In genomic region chr2:207135340-207135739, GRCh38 we compare ENCODE assay signal across 9 cellular contexts. TPM values are rescaled to one million over a fixed set of nuclear protein-coding genes. Genes with fewer than 3 reads are reported as not detected.
DNase-seq lines count a peak whose midpoint lies in the region; ATAC-seq, FAIRE-seq and TF ChIP-seq lines count a peak whose summit lies in the region.
"Had no signal": no experiment of that assay in that cellular context is flagged by ENCODE, and none has a peak within 500 bp of the region (broad histone marks: within the 10 kb centered on the region; RNA-seq: fewer than 3 reads in every experiment).

No MANE protein-coding gene starts in this region.

- no peak overlapping the region for H3K4me3 ChIP-seq in right lobe of liver
- H3K4me3 ChIP-seq in HepG2 (replicated peaks in 1 of 3; ENCODE audit: insufficient read depth in 1 of 3, low read depth in 2 of 3, low read length in 3 of 3) = no peak overlapping the region
- H3K4me3 ChIP-seq in breast epithelium = no peak overlapping the region
- H3K4me3 ChIP-seq in mesodermal cell (ENCODE audit: extremely low read depth, insufficient read depth, low read length, poor library complexity, severe bottlenecking) = no peak overlapping the region
- no peak overlapping the region for H3K4me3 ChIP-seq in uterus

- WGBS in right lobe of liver (ENCODE audit: insufficient coverage, low coverage, low lambda C conversion rate, missing lambda C conversion rate) = 50% methylated on average over 1 of the region's 1 CpG
- WGBS in HepG2 (ENCODE audit: low lambda C conversion rate) = 89% methylated on average over 1 of the region's 1 CpG
- WGBS in mesodermal cell (ENCODE audit: insufficient coverage in 2 of 2), 2 experiments = no CpG with 5 or more reads among the region's 1 CpG

- H3K27me3 ChIP-seq in right lobe of liver (no peaks in the 10 kb centered on the region), HepG2 (ENCODE audit: control insufficient read depth in 1 of 2, insufficient read depth in 2 of 2, low read length in 2 of 2) (no peaks in the 10 kb centered on the region), breast epithelium (no peaks in the 10 kb centered on the region), uterus (no peaks in the 10 kb centered on the region)

- no peak overlapping the region for H2AFZ ChIP-seq in HepG2 (ENCODE audit: low read length)

- CTCF ChIA-PET in HepG2 (lab: Yijun Ruan, JAX; ENCODE audit: low intra/inter-chr PET ratio, low total read pairs) = no interaction called here

- H3K9me3 ChIP-seq in right lobe of liver = no peaks in the 10 kb centered on the region
- H3K9me3 ChIP-seq in HepG2 (ENCODE audit: low read length) = no peaks in the 10 kb centered on the region
- H3K9me3 ChIP-seq in breast epithelium = no peaks in the 10 kb centered on the region
- no peaks in the 10 kb centered on the region for H3K9me3 ChIP-seq in mesodermal cell (ENCODE audit: control insufficient read depth, low read length)
- no peaks in the 10 kb centered on the region for H3K9me3 ChIP-seq in uterus

- intact Hi-C loops in right lobe of liver (cut with DNase I) (no loop called here), HepG2 (cut with micrococcal nuclease; ENCODE audit: unreplicated experiment) (no loop called here), breast epithelium (cut with DNase I; ENCODE audit: low total_unique reads) (no loop called here), uterus (cut with DNase I; ENCODE audit: low total_unique reads) (no loop called here)

- POLR2A ChIA-PET in HepG2 (lab: Yijun Ruan, JAX) = no interaction called here

- peaks cover 0 to 11% (median 0%) of the 10 kb centered on the region in 4 donors for H3K4me1 ChIP-seq in right lobe of liver
- H3K4me1 ChIP-seq in HepG2 (ENCODE audit: insufficient read depth, low read length) = peaks cover 21% of the 10 kb centered on the region
- H3K4me1 ChIP-seq in breast epithelium = peaks cover 0 to 5% of the 10 kb centered on the region in 2 donors
- H3K4me1 ChIP-seq in mesodermal cell (ENCODE audit: control insufficient read depth, insufficient read depth, low read length, poor library complexity, severe bottlenecking) = peaks cover 65% of the 10 kb centered on the region
- H3K4me1 ChIP-seq in uterus = peaks cover 20 to 32% of the 10 kb centered on the region in 2 donors

- FAIRE-seq in HepG2 (lab: Jason Lieb, UNC) = no peak

- H3K9ac ChIP-seq in HepG2 (ENCODE audit: insufficient read depth, low read depth, low read length) = no peak overlapping the region

- no TSS peak for BruUV-seq in HepG2 (replicated peaks; lab: Mats Ljungman, UMichigan)

- TF ChIP-seq EP300 in HepG2 (IDR thresholded peaks at IDR 0.05; ENCODE audit: low read depth in 2 of 2, low read length in 2 of 2) (no peak), HepG2 (CRISPR knock-in tag; IDR thresholded peaks at IDR 0.05; ENCODE audit: borderline replicate concordance) (no peak)

- H3K4me2 ChIP-seq in HepG2 (ENCODE audit: low read depth, low read length) = no peak overlapping the region

- H3K27ac ChIP-seq in right lobe of liver (peak overlapping the region in 1 of 3 donors; percentile 26), HepG2 (ENCODE audit: extremely low read length, insufficient read depth, low read length) (no peak overlapping the region), breast epithelium (peak overlapping the region; percentile 59 to 69), mesodermal cell (ENCODE audit: low read depth, low read length, severe bottlenecking) (peak overlapping the region; percentile 89), uterus (peak overlapping the region; percentile 82 to 100)

- H4K20me1 ChIP-seq in HepG2 (ENCODE audit: insufficient read depth, low read length) = no peaks in the 10 kb centered on the region

- TF ChIP-seq POLR2A in right lobe of liver (IDR thresholded peaks at IDR 0.05) (no peak), HepG2 (IDR thresholded peaks at IDR 0.05; ENCODE audit: insufficient read depth in 1 of 2, low read depth in 2 of 2, low read length in 2 of 2) (no peak), breast epithelium (IDR thresholded peaks at IDR 0.05) (no peak), uterus (IDR thresholded peaks at IDR 0.05) (no peak)

- in situ Hi-C loops in HepG2 (cut with HindIII; ENCODE audit: extremely low pct_ligation_motif_present, low pct_unique_long_range_greater_than_20kb) = no loop called here

- no peak for TF ChIP-seq CTCF in right lobe of liver (IDR thresholded peaks at IDR 0.05)
- TF ChIP-seq CTCF in HepG2 (CRISPR knock-in tag; IDR thresholded peaks at IDR 0.05) = no peak
- TF ChIP-seq CTCF in breast epithelium (IDR thresholded peaks at IDR 0.05) = no peak
- no peak for TF ChIP-seq CTCF in uterus (IDR thresholded peaks at IDR 0.05)

- DNase-seq in right lobe of liver = no peak
- DNase-seq in HepG2 (ENCODE audit: low spot score) = no peak
- no peak for DNase-seq in breast epithelium (ENCODE audit: low spot score in 2 of 2)
- no peak for DNase-seq in uterus
- DNase-seq in occipital lobe (lab: John Stamatoyannopoulos, UW) = no peak
- no peak for DNase-seq in AML-193 (lab: John Stamatoyannopoulos, UW)
- no peak for DNase-seq in NCI-H524 (lab: John Stamatoyannopoulos, UW)

- no peak for TF ChIP-seq RAD21 in HepG2 (CRISPR knock-in tag; IDR thresholded peaks at IDR 0.05)

- no peaks in the 10 kb centered on the region for H3K79me2 ChIP-seq in HepG2 (ENCODE audit: insufficient read depth, low read length)

- peak in 3 of 4 donors; percentile 8 to 33 (median 13) for ATAC-seq in right lobe of liver
- no peak for ATAC-seq in HepG2
- ATAC-seq: stimulated activated effector memory CD8-positive, alpha-beta T cell treated with anti-CD3 and anti-CD28 coated beads, Interleukin-12 subunit alpha, Interleukin-12 subunit beta, amount 100 ng/mL, for 72 hours had no signal

- H3K36me3 ChIP-seq in right lobe of liver (no peaks in the 10 kb centered on the region), HepG2 (replicated peaks in 1 of 2; ENCODE audit: control insufficient read depth in 1 of 2, insufficient read depth in 2 of 2, low read length in 2 of 2) (no peaks in the 10 kb centered on the region), breast epithelium (no peaks in the 10 kb centered on the region), mesodermal cell (ENCODE audit: control insufficient read depth, insufficient read depth, low read length) (peaks cover 71% of the 10 kb centered on the region), uterus (no peaks in the 10 kb centered on the region)

TF ChIP-seq in HepG2, 621 proteins besides CTCF, POLR2A, EP300 and RAD21 (continues in another document):
- TF ChIP-seq LCORL (IDR thresholded peaks at IDR 0.05) (no peak), LCORL (CRISPR knock-in tag; IDR thresholded peaks at IDR 0.05) (no peak), ZKSCAN1 (IDR thresholded peaks at IDR 0.05; ENCODE audit: low read length) (no peak), ZNF251 (CRISPR knock-in tag; IDR thresholded peaks at IDR 0.05) (no peak), JARID2 (CRISPR knock-in tag; IDR thresholded peaks at IDR 0.05; ENCODE audit: insufficient replicate concordance) (no peak)
- TF ChIP-seq, protein P1, sequence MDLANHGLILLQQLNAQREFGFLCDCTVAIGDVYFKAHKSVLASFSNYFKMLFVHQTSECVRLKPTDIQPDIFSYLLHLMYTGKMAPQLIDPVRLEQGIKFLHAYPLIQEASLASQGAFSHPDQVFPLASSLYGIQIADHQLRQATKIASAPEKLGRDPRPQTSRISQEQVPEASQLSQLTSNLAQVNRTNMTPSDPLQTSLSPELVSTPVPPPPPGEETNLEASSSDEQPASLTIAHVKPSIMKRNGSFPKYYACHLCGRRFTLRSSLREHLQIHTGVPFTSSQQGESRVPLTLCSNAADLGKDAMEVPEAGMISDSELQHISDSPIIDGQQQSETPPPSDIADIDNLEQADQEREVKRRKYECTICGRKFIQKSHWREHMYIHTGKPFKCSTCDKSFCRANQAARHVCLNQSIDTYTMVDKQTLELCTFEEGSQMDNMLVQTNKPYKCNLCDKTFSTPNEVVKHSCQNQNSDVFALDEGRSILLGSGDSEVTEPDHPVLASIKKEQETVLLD (CRISPR knock-in tag; IDR thresholded peaks at IDR 0.05; ENCODE audit: low read depth) = no peak
- TF ChIP-seq, protein P2, sequence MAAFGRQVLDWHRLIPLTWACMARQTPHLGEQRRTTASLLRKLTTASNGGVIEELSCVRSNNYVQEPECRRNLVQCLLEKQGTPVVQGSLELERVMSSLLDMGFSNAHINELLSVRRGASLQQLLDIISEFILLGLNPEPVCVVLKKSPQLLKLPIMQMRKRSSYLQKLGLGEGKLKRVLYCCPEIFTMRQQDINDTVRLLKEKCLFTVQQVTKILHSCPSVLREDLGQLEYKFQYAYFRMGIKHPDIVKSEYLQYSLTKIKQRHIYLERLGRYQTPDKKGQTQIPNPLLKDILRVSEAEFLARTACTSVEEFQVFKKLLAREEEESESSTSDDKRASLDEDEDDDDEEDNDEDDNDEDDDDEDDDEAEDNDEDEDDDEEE (CRISPR knock-in tag; IDR thresholded peaks at IDR 0.05) = no peak

RNA-seq across cellular contexts. Expression of gene KLF7, which starts 30.4 kb away (rescaled TPM):
- total RNA-seq in right lobe of liver = 10 to 100 TPM in 3 of 6 experiments, 1 to 10 TPM in 3; 3.3 to 14.2 (median 10.2) TPM
- total RNA-seq in HepG2 (2016; rRNA removed; fragmentation: Illumina TruSeq; extraction: Trizol) = 1.9 and 2.6 TPM in 2 replicates
- 1.4 and 2.0 TPM in 2 replicates for total RNA-seq in HepG2 (2016; cell fraction: cytosol; rRNA removed; fragmentation: Illumina TruSeq; extraction: Trizol; ENCODE audit: low read depth)
- 2.4 and 3.0 TPM in 2 replicates for total RNA-seq in HepG2 (2016; cell fraction: insoluble cytoplasmic fraction; rRNA removed; fragmentation: Illumina TruSeq; extraction: Trizol)
- 0.93 and 1.1 TPM in 2 replicates for total RNA-seq in HepG2 (2016; cell fraction: membrane; rRNA removed; fragmentation: Illumina TruSeq; extraction: Trizol)
- 2.5 and 4.1 TPM in 2 replicates for total RNA-seq in HepG2 (2016; cell fraction: nucleus; rRNA removed; fragmentation: Illumina TruSeq; extraction: Trizol)
- polyA plus RNA-seq in HepG2 (2011; rRNA removed) = 5.4 and 6.3 TPM in 2 replicates
- 4.0 and 4.2 TPM in 2 replicates for polyA plus RNA-seq in HepG2 (2011; cell fraction: cytosol; rRNA removed)
- polyA plus RNA-seq in HepG2 (2011; cell fraction: nucleus; rRNA removed) = 21.1 and 21.4 TPM in 2 replicates
- 6.5 and 7.0 TPM in 2 replicates for polyA plus RNA-seq in HepG2 (2012)
- polyA plus RNA-seq in HepG2 (2016; cell fraction: cytosol; fragmentation: Illumina TruSeq; extraction: Trizol; ENCODE audit: low read depth) = 0.11 and 0.31 TPM in 2 replicates
- polyA plus RNA-seq in HepG2 (2016; cell fraction: insoluble cytoplasmic fraction; fragmentation: Illumina TruSeq; extraction: Trizol; ENCODE audit: low read depth) = 1.3 and 1.4 TPM in 2 replicates
- 0.61 and 1.3 TPM in 2 replicates for polyA plus RNA-seq in HepG2 (2016; cell fraction: membrane; fragmentation: Illumina TruSeq; extraction: Trizol; ENCODE audit: low read depth)
- 3.3 TPM in 2 replicates for polyA plus RNA-seq in HepG2 (2016; cell fraction: nucleus; fragmentation: Illumina TruSeq; extraction: Trizol; ENCODE audit: insufficient read depth, low read depth)
- 7.1 and 25.2 TPM in 2 replicates for polyA minus RNA-seq in HepG2 (2011; rRNA and poly(A)+ RNA removed; ENCODE audit: low replicate concordance)
- 2.5 and 3.4 TPM in 2 replicates for polyA minus RNA-seq in HepG2 (2011; cell fraction: cytosol; rRNA and poly(A)+ RNA removed)
- polyA minus RNA-seq in HepG2 (2011; cell fraction: nucleus; rRNA and poly(A)+ RNA removed) = 18.7 and 20.8 TPM in 2 replicates
- 10 to 100 TPM; 21.0 to 40.7 (median 37.3) TPM for total RNA-seq in breast epithelium
- polyA plus RNA-seq in mesodermal cell (2013, experiment 1 of 2) = 24.0 TPM
- 20.3 TPM for polyA plus RNA-seq in mesodermal cell (2013, experiment 2 of 2)
- 10 to 100 TPM; 20.9 to 96.0 (median 39.4) TPM for total RNA-seq in uterus
- total RNA-seq in occipital lobe = 69.7 TPM
